ENCODE assay signal across 12 cellular contexts in genomic region chr17:17062866-17063265, GRCh38. TPM values are rescaled to one million over a fixed set of nuclear protein-coding genes. Genes with fewer than 3 reads are reported as not detected.
DNase-seq lines count a peak whose midpoint lies in the region; ATAC-seq, FAIRE-seq and TF ChIP-seq lines count a peak whose summit lies in the region.
"Had no signal": no experiment of that assay in that cellular context is flagged by ENCODE, and none has a peak within 500 bp of the region (broad histone marks: within the 10 kb centered on the region; RNA-seq: fewer than 3 reads in every experiment).

No MANE protein-coding gene starts in this region.

- no peak for TF ChIP-seq CTCF in bronchial epithelial cell (IDR thresholded peaks at IDR 0.05; ENCODE audit: insufficient read depth, low read length, severe bottlenecking)
- TF ChIP-seq CTCF in left lung (IDR thresholded peaks at IDR 0.05), result no peak

- H3K9ac ChIP-seq in subcutaneous abdominal adipose tissue (ENCODE audit: low read length in 5 of 5), result no peak overlapping the region

- H3K27me3 ChIP-seq in bronchial epithelial cell (ENCODE audit: control insufficient read depth, insufficient read depth, low read length) (no peaks in the 10 kb centered on the region), left lung (no peaks in the 10 kb centered on the region), subcutaneous abdominal adipose tissue (ENCODE audit: control insufficient read depth in 5 of 5, insufficient read depth in 4 of 5, low read length in 5 of 5) (no peaks in the 10 kb centered on the region)

- H3K4me3 ChIP-seq in bronchial epithelial cell (ENCODE audit: low read depth, low read length) (no peak overlapping the region), left lung (no peak overlapping the region), subcutaneous abdominal adipose tissue (ENCODE audit: low read depth in 1 of 5, low read length in 5 of 5) (no peak overlapping the region)
- H3K4me3 ChIP-seq: SK-N-MC had no signal

- H3K36me3 ChIP-seq in bronchial epithelial cell (ENCODE audit: control insufficient read depth, insufficient read depth, low read length), result peaks cover 8% of the 10 kb centered on the region
- H3K36me3 ChIP-seq in left lung, result peaks cover 0 to 3% of the 10 kb centered on the region in 2 donors
- peaks cover 0 to 18% (median 5%) of the 10 kb centered on the region in 5 donors for H3K36me3 ChIP-seq in subcutaneous abdominal adipose tissue (ENCODE audit: control insufficient read depth in 5 of 5, insufficient read depth in 5 of 5, low read length in 5 of 5)

- H3K9me3 Mint-ChIP-seq in activated CD4-positive, alpha-beta T cell treated with anti-CD3 and anti-CD28 coated beads for 36 hours (ENCODE audit: low read depth), result no peaks in the 10 kb centered on the region
- H3K9me3 Mint-ChIP-seq: activated CD4-positive, alpha-beta T cell treated with anti-CD3 and anti-CD28 coated beads, Interleukin-2, amount 10 ng/mL, durations not matched to agents 24 days and 14 days had no signal

- H3K27me3 Mint-ChIP-seq in activated CD4-positive, alpha-beta T cell treated with anti-CD3 and anti-CD28 coated beads for 36 hours, result no peaks in the 10 kb centered on the region
- H3K27me3 Mint-ChIP-seq: activated CD4-positive, alpha-beta T cell treated with anti-CD3 and anti-CD28 coated beads, Interleukin-2, amount 10 ng/mL, durations not matched to agents 24 days and 14 days had no signal

- H3K4me1 ChIP-seq in left lung (peaks cover 13 to 61% of the 10 kb centered on the region in 2 donors), subcutaneous abdominal adipose tissue (ENCODE audit: control insufficient read depth in 5 of 5, insufficient read depth in 5 of 5, low read length in 5 of 5) (peaks cover 10 to 56% (median 52%) of the 10 kb centered on the region in 5 donors)

- ATAC-seq in activated CD4-positive, alpha-beta T cell treated with anti-CD3 and anti-CD28 coated beads for 36 hours, result no peak
- peak; percentile 51 for ATAC-seq in left lung
- ATAC-seq in HG02981 (IDR thresholded peaks at IDR 0.05; ENCODE audit: unreplicated experiment), result no peak
- ATAC-seq in GM21447 (IDR thresholded peaks at IDR 0.05; ENCODE audit: unreplicated experiment), result no peak

- POLR2A ChIA-PET in activated CD4-positive, alpha-beta T cell treated with anti-CD3 and anti-CD28 coated beads for 36 hours (lab: Charles Lee), result interaction anchor here (0.6 kb wide), 1 partner anchor 218 kb away, joined by 7 read pairs; no protein-coding TSS in a partner anchor

- H3K9me3 ChIP-seq in left lung (no peaks in the 10 kb centered on the region), subcutaneous abdominal adipose tissue (ENCODE audit: control insufficient read depth in 5 of 5, low read length in 5 of 5) (no peaks in the 10 kb centered on the region)

- no peaks in the 10 kb centered on the region for H3K36me3 Mint-ChIP-seq in activated CD4-positive, alpha-beta T cell treated with anti-CD3 and anti-CD28 coated beads for 36 hours (ENCODE audit: low read depth)

- no peak for FAIRE-seq in bronchial epithelial cell (lab: Jason Lieb, UNC)

- peak overlapping the region; percentile 49 for H3K27ac Mint-ChIP-seq in activated CD4-positive, alpha-beta T cell treated with anti-CD3 and anti-CD28 coated beads for 36 hours
- H3K27ac Mint-ChIP-seq: activated CD4-positive, alpha-beta T cell treated with anti-CD3 and anti-CD28 coated beads, Interleukin-2, amount 10 ng/mL, durations not matched to agents 24 days and 14 days had no signal

- CTCF ChIA-PET in activated CD4-positive, alpha-beta T cell treated with anti-CD3 and anti-CD28 coated beads for 36 hours (lab: Charles Lee), result interaction anchor here (0.5 kb wide), 1 partner anchor 80 kb away, joined by 3 read pairs; no protein-coding TSS in a partner anchor

- no peak overlapping the region for H3K4me3 Mint-ChIP-seq in activated CD4-positive, alpha-beta T cell treated with anti-CD3 and anti-CD28 coated beads for 36 hours
- H3K4me3 Mint-ChIP-seq: activated CD4-positive, alpha-beta T cell treated with anti-CD3 and anti-CD28 coated beads, Interleukin-2, amount 10 ng/mL, durations not matched to agents 24 days and 14 days had no signal

- peaks cover 45% of the 10 kb centered on the region for H3K4me1 Mint-ChIP-seq in activated CD4-positive, alpha-beta T cell treated with anti-CD3 and anti-CD28 coated beads for 36 hours

- no peak for DNase-seq in activated CD4-positive, alpha-beta T cell treated with anti-CD3 and anti-CD28 coated beads for 36 hours
- no peak for DNase-seq in activated CD4-positive, alpha-beta T cell treated with anti-CD3 and anti-CD28 coated beads for 48 hours
- DNase-seq in bronchial epithelial cell (ENCODE audit: low read depth) (peak; percentile 47), left lung (peak in 1 of 2 donors; percentile 36), NCI-H2029 treated with DMSO at 0.1 percent for 48 hours (lab: John Stamatoyannopoulos, UW) (no peak)
- DNase-seq: activated CD4-positive, alpha-beta T cell treated with anti-CD3 and anti-CD28 coated beads, Interleukin-2, amount 10 ng/mL, durations not matched to agents 24 days and 14 days; NCI-H524 treated with DMSO at 0.1 percent for 48 hours; trophoblast cell had no signal

- intact Hi-C loops in activated CD4-positive, alpha-beta T cell treated with anti-CD3 and anti-CD28 coated beads for 36 hours (cut with DNase I, micrococcal nuclease), result no loop called here
- intact Hi-C loops in left lung (cut with DNase I), result no loop called here

- H3K27ac ChIP-seq in left lung (peak overlapping the region in 1 of 2 donors; percentile 18), subcutaneous abdominal adipose tissue (ENCODE audit: low read depth, low read length) (peak overlapping the region; percentile 8)
- H3K27ac ChIP-seq: SK-N-MC had no signal

RNA-seq across cellular contexts. Expression of gene MPRIP, which starts 20.6 kb away (rescaled TPM):
- 100 to 1,000 TPM; 131 to 179 TPM for total RNA-seq in activated CD4-positive, alpha-beta T cell treated with anti-CD3 and anti-CD28 coated beads for 36 hours
- total RNA-seq in bronchial epithelial cell (134 and 183 TPM in 2 replicates), left lung (100 to 1,000 TPM; 259 to 338 TPM)
